ENCODE assay signal across 2 cellular contexts in the genomic region with DNA sequence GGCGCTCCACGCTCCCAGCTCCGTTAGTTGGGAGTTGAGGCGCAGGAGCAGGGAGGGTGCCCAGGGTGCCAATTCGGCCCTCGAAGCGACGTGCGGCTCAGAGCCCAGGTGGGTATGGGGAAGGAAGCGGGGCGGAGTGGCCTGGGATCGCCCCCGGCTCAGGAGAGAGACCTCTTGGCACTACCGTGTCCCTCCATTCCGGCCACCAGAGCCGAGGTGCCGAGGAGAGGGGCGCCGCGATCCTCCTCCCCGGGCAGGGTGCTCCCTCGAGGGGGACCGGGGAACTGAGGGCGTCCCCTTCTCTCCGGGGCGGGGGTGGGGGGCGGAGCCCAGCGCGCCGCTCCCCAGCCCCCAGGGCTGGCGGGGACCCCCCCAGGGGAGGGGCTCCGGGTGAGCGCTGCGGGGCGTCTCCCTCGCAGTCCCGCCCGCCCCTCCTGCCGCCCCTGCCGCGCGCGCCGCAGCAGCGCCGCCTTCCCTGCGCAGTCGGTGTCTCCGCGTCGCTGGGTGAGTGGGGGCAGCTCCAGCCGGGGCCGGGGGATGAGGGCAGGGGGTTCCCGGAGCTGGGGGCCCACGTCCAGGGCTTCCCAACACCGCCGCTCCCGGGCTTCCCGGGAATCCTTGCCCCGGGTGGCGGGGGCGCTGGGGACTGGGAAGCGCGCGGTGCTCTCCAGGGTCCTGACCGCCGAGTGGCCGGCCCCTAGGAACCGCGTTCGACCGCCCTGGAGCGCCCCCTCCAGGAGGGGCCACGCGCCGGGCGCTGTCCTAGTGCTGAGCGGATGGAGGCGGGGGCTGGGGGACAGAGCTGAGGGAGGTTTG.
TF ChIP-seq lines count a peak whose summit lies in the region.

A gene (plus strand): TSS at position 480 of the 816 bp plus-strand sequence. CDS start 2,408 bp downstream, outside the sequence.

TF ChIP-seq in HEK293, 187 proteins besides CTCF, POLR2A, EP300 and RAD21 (continued from another document and continues in another):
- TF ChIP-seq, protein P1, sequence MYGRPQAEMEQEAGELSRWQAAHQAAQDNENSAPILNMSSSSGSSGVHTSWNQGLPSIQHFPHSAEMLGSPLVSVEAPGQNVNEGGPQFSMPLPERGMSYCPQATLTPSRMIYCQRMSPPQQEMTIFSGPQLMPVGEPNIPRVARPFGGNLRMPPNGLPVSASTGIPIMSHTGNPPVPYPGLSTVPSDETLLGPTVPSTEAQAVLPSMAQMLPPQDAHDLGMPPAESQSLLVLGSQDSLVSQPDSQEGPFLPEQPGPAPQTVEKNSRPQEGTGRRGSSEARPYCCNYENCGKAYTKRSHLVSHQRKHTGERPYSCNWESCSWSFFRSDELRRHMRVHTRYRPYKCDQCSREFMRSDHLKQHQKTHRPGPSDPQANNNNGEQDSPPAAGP (tag by site-specific recombination; IDR thresholded peaks at IDR 0.05) = no peak; the same call in 1 of the 2 replicates
- no peak for TF ChIP-seq ZNF658 (tag by site-specific recombination; IDR thresholded peaks at IDR 0.05)
- TF ChIP-seq ZNF610 (tag by site-specific recombination; IDR thresholded peaks at IDR 0.05; ENCODE audit: borderline replicate concordance) = peak; percentile 45; the same call in 1 of the 2 replicates
- TF ChIP-seq, protein P2, sequence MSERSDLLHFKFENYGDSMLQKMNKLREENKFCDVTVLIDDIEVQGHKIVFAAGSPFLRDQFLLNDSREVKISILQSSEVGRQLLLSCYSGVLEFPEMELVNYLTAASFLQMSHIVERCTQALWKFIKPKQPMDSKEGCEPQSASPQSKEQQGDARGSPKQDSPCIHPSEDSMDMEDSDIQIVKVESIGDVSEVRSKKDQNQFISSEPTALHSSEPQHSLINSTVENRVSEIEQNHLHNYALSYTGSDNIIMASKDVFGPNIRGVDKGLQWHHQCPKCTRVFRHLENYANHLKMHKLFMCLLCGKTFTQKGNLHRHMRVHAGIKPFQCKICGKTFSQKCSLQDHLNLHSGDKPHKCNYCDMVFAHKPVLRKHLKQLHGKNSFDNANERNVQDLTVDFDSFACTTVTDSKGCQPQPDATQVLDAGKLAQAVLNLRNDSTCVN (tag by site-specific recombination; optimal IDR thresholded peaks at IDR 0.05) = peak; percentile 84
- TF ChIP-seq ZNF596 (tag by site-specific recombination; IDR thresholded peaks at IDR 0.05) = no peak
- TF ChIP-seq ZBTB8A (tag by site-specific recombination; IDR thresholded peaks at IDR 0.05) = peak; percentile 45; the same call in 1 of the 2 replicates
- TF ChIP-seq ZNF521 (tag by site-specific recombination; IDR thresholded peaks at IDR 0.05) = no peak
- TF ChIP-seq, protein P3, sequence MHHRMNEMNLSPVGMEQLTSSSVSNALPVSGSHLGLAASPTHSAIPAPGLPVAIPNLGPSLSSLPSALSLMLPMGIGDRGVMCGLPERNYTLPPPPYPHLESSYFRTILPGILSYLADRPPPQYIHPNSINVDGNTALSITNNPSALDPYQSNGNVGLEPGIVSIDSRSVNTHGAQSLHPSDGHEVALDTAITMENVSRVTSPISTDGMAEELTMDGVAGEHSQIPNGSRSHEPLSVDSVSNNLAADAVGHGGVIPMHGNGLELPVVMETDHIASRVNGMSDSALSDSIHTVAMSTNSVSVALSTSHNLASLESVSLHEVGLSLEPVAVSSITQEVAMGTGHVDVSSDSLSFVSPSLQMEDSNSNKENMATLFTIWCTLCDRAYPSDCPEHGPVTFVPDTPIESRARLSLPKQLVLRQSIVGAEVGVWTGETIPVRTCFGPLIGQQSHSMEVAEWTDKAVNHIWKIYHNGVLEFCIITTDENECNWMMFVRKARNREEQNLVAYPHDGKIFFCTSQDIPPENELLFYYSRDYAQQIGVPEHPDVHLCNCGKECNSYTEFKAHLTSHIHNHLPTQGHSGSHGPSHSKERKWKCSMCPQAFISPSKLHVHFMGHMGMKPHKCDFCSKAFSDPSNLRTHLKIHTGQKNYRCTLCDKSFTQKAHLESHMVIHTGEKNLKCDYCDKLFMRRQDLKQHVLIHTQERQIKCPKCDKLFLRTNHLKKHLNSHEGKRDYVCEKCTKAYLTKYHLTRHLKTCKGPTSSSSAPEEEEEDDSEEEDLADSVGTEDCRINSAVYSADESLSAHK (tag by site-specific recombination; IDR thresholded peaks at IDR 0.05) = no peak
- TF ChIP-seq KLF1 (tag by site-specific recombination; IDR thresholded peaks at IDR 0.05) = 0 out of 2 replicates have a peak, but pooled peaks have one; percentile 12
- no peak for TF ChIP-seq ZNF416 (tag by site-specific recombination; IDR thresholded peaks at IDR 0.05)
- 0 out of 2 replicates have a peak, but pooled peaks have one; percentile 44 for TF ChIP-seq HOXD13 (CRISPR knock-in tag; IDR thresholded peaks at IDR 0.05; ENCODE audit: borderline replicate concordance)
- no peak for TF ChIP-seq ZNF664 (tag by site-specific recombination; IDR thresholded peaks at IDR 0.05)
- TF ChIP-seq ZNF843 (tag by site-specific recombination; IDR thresholded peaks at IDR 0.05) = no peak
- peak; percentile 21; the same call in 1 of the 2 replicates for TF ChIP-seq SP2 (tag by site-specific recombination; IDR thresholded peaks at IDR 0.05)
- TF ChIP-seq, protein P4, sequence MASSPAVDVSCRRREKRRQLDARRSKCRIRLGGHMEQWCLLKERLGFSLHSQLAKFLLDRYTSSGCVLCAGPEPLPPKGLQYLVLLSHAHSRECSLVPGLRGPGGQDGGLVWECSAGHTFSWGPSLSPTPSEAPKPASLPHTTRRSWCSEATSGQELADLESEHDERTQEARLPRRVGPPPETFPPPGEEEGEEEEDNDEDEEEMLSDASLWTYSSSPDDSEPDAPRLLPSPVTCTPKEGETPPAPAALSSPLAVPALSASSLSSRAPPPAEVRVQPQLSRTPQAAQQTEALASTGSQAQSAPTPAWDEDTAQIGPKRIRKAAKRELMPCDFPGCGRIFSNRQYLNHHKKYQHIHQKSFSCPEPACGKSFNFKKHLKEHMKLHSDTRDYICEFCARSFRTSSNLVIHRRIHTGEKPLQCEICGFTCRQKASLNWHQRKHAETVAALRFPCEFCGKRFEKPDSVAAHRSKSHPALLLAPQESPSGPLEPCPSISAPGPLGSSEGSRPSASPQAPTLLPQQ (tag by site-specific recombination; IDR thresholded peaks at IDR 0.05) = peak; percentile 50; the same call in 1 of the 2 replicates
- TF ChIP-seq ZNF341 (tag by site-specific recombination; IDR thresholded peaks at IDR 0.05; ENCODE audit: low read depth) = 0 out of 2 replicates have a peak, but pooled peaks have one; percentile 54
- TF ChIP-seq, protein P5, sequence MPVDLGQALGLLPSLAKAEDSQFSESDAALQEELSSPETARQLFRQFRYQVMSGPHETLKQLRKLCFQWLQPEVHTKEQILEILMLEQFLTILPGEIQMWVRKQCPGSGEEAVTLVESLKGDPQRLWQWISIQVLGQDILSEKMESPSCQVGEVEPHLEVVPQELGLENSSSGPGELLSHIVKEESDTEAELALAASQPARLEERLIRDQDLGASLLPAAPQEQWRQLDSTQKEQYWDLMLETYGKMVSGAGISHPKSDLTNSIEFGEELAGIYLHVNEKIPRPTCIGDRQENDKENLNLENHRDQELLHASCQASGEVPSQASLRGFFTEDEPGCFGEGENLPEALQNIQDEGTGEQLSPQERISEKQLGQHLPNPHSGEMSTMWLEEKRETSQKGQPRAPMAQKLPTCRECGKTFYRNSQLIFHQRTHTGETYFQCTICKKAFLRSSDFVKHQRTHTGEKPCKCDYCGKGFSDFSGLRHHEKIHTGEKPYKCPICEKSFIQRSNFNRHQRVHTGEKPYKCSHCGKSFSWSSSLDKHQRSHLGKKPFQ (tag by site-specific recombination; IDR thresholded peaks at IDR 0.05) = no peak
- TF ChIP-seq ZNF501 (tag by site-specific recombination; IDR thresholded peaks at IDR 0.05) = peak; percentile 56; the same call in 1 of the 2 replicates
- TF ChIP-seq ZNF529 (tag by site-specific recombination; IDR thresholded peaks at IDR 0.05; ENCODE audit: insufficient replicate concordance) = no peak
- no peak for TF ChIP-seq ZNF37A (tag by site-specific recombination; IDR thresholded peaks at IDR 0.05)
- TF ChIP-seq ZBTB7A (tag by site-specific recombination; IDR thresholded peaks at IDR 0.05; ENCODE audit: low read depth) = no peak

TF ChIP-seq in H1, 55 proteins besides CTCF, POLR2A, EP300 and RAD21 (continued from another document):
- peak; percentile 98 for TF ChIP-seq TAF7 (optimal IDR thresholded peaks at IDR 0.05; ENCODE audit: borderline replicate concordance, low read depth, low read length)
- TF ChIP-seq, protein P6, sequence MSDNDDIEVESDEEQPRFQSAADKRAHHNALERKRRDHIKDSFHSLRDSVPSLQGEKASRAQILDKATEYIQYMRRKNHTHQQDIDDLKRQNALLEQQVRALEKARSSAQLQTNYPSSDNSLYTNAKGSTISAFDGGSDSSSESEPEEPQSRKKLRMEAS (IDR thresholded peaks at IDR 0.05) = peak; percentile 88
- no peak for TF ChIP-seq GTF2F1 (IDR thresholded peaks at IDR 0.05; ENCODE audit: borderline replicate concordance, low read depth, low read length)
- TF ChIP-seq, protein P7, sequence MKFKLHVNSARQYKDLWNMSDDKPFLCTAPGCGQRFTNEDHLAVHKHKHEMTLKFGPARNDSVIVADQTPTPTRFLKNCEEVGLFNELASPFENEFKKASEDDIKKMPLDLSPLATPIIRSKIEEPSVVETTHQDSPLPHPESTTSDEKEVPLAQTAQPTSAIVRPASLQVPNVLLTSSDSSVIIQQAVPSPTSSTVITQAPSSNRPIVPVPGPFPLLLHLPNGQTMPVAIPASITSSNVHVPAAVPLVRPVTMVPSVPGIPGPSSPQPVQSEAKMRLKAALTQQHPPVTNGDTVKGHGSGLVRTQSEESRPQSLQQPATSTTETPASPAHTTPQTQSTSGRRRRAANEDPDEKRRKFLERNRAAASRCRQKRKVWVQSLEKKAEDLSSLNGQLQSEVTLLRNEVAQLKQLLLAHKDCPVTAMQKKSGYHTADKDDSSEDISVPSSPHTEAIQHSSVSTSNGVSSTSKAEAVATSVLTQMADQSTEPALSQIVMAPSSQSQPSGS (IDR thresholded peaks at IDR 0.05; ENCODE audit: low read length) = no peak
- TF ChIP-seq NANOG (IDR thresholded peaks at IDR 0.05; ENCODE audit: insufficient read depth, low read depth, low read length, poor library complexity, severe bottlenecking) = peak; percentile 51
- TF ChIP-seq CHD2 (IDR thresholded peaks at IDR 0.05; ENCODE audit: low read length) = no peak
- peak; percentile 97 for TF ChIP-seq HDAC2 (IDR thresholded peaks at IDR 0.05; ENCODE audit: borderline replicate concordance in 1 of 2, low read depth in 2 of 2, low read length in 2 of 2)
- TF ChIP-seq TAF1 (IDR thresholded peaks at IDR 0.05; ENCODE audit: low read depth, low read length) = no peak
- no peak for TF ChIP-seq RBBP5 (IDR thresholded peaks at IDR 0.05; ENCODE audit: borderline replicate concordance, low read depth, low read length)
- TF ChIP-seq TCF12 (IDR thresholded peaks at IDR 0.05; ENCODE audit: low read depth, low read length) = peak; percentile 63; the same call in 1 of the 2 replicates
- TF ChIP-seq POLR2AphosphoS5 (IDR thresholded peaks at IDR 0.05; ENCODE audit: low read depth, low read length) = no peak
- TF ChIP-seq CREB1 (IDR thresholded peaks at IDR 0.05) = peak; percentile 70
- TF ChIP-seq JUND (IDR thresholded peaks at IDR 0.05; ENCODE audit: low read length) = 0 out of 2 replicates have a peak, but pooled peaks have one; percentile 32
- TF ChIP-seq MAFK (IDR thresholded peaks at IDR 0.05; ENCODE audit: low read depth, low read length) = no peak
- peak; percentile 67 for TF ChIP-seq YY1 (IDR thresholded peaks at IDR 0.05; ENCODE audit: low read depth, low read length)
- TF ChIP-seq, protein P8, sequence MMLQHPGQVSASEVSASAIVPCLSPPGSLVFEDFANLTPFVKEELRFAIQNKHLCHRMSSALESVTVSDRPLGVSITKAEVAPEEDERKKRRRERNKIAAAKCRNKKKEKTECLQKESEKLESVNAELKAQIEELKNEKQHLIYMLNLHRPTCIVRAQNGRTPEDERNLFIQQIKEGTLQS (IDR thresholded peaks at IDR 0.05; ENCODE audit: insufficient read depth, low read depth, low read length) = no peak
- TF ChIP-seq SP4 (IDR thresholded peaks at IDR 0.05; ENCODE audit: low read length) = 0 out of 2 replicates have a peak, but pooled peaks have one; percentile 56
- no peak; the same call in 1 of the 2 replicates for TF ChIP-seq BACH1 (IDR thresholded peaks at IDR 0.05; ENCODE audit: low read length)
- no peak for TF ChIP-seq KDM1A (IDR thresholded peaks at IDR 0.05; ENCODE audit: borderline replicate concordance, low read length)
- TF ChIP-seq RXRA (IDR thresholded peaks at IDR 0.05; ENCODE audit: insufficient read depth, low read depth, low read length) = peak; percentile 79; the same call in 1 of the 2 replicates
- TF ChIP-seq POU5F1 (IDR thresholded peaks at IDR 0.05; ENCODE audit: low read depth, low read length) = no peak
- TF ChIP-seq FOSL1 (IDR thresholded peaks at IDR 0.05; ENCODE audit: insufficient read depth, low read depth, low read length) = 0 out of 2 replicates have a peak, but pooled peaks have one; percentile 68
- no peak for TF ChIP-seq JUN (IDR thresholded peaks at IDR 0.05; ENCODE audit: low read depth, low read length)
- no peak for TF ChIP-seq CEBPB (IDR thresholded peaks at IDR 0.05; ENCODE audit: low read depth, low read length)
- TF ChIP-seq GABPA (IDR thresholded peaks at IDR 0.05; ENCODE audit: borderline replicate concordance, insufficient read depth, low read length) = peak; percentile 38; the same call in 1 of the 2 replicates
- peak; percentile 70; the same call in 1 of the 2 replicates for TF ChIP-seq EGR1 (IDR thresholded peaks at IDR 0.05; ENCODE audit: borderline replicate concordance, low read depth, low read length)
- TF ChIP-seq SIX5 (IDR thresholded peaks at IDR 0.05; ENCODE audit: low read depth, low read length) = no peak
- TF ChIP-seq TEAD4 (IDR thresholded peaks at IDR 0.05; ENCODE audit: low read depth, low read length) = no peak
- TF ChIP-seq RFX5 (IDR thresholded peaks at IDR 0.05; ENCODE audit: borderline replicate concordance, low read depth, low read length) = no peak
- no peak for TF ChIP-seq KDM5A (IDR thresholded peaks at IDR 0.05; ENCODE audit: low read length)
- TF ChIP-seq, protein P9, sequence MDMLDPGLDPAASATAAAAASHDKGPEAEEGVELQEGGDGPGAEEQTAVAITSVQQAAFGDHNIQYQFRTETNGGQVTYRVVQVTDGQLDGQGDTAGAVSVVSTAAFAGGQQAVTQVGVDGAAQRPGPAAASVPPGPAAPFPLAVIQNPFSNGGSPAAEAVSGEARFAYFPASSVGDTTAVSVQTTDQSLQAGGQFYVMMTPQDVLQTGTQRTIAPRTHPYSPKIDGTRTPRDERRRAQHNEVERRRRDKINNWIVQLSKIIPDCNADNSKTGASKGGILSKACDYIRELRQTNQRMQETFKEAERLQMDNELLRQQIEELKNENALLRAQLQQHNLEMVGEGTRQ (IDR thresholded peaks at IDR 0.05; ENCODE audit: low read length) = no peak
- TF ChIP-seq SIRT6 (IDR thresholded peaks at IDR 0.05; ENCODE audit: low read length) = no peak
- TF ChIP-seq CTBP2 (IDR thresholded peaks at IDR 0.05; ENCODE audit: borderline replicate concordance, insufficient read depth, insufficient read length, low read length) = no peak
- no peak for TF ChIP-seq BCL11A (IDR thresholded peaks at IDR 0.05; ENCODE audit: low read depth in 2 of 2, low read length in 2 of 2)
- TF ChIP-seq, protein P10, sequence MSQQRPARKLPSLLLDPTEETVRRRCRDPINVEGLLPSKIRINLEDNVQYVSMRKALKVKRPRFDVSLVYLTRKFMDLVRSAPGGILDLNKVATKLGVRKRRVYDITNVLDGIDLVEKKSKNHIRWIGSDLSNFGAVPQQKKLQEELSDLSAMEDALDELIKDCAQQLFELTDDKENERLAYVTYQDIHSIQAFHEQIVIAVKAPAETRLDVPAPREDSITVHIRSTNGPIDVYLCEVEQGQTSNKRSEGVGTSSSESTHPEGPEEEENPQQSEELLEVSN (IDR thresholded peaks at IDR 0.05) = no peak
